ENCODE assay signal across 1 cellular context in genomic region chr9:93111001-93111370, GRCh38.
TF ChIP-seq lines count a peak whose summit lies in the region.

No MANE protein-coding gene starts in this region.

TF ChIP-seq in IMR-90, 13 proteins besides CTCF, POLR2A, EP300 and RAD21:
- no peak for TF ChIP-seq CEBPB (IDR thresholded peaks at IDR 0.05; ENCODE audit: low read depth, low read length)
- TF ChIP-seq RFX5 (IDR thresholded peaks at IDR 0.05; ENCODE audit: low read depth, low read length), result no peak
- no peak for TF ChIP-seq USF2 (IDR thresholded peaks at IDR 0.05; ENCODE audit: low read depth, low read length)
- no peak for TF ChIP-seq BHLHE40 (IDR thresholded peaks at IDR 0.05; ENCODE audit: low read depth, low read length)
- TF ChIP-seq NFE2L2 (IDR thresholded peaks at IDR 0.05; ENCODE audit: low read depth, low read length), result no peak
- no peak for TF ChIP-seq CHD1 (IDR thresholded peaks at IDR 0.05; ENCODE audit: low read depth, low read length)
- TF ChIP-seq FOS (IDR thresholded peaks at IDR 0.05; ENCODE audit: low read depth, low read length), result no peak
- no peak for TF ChIP-seq MXI1 (IDR thresholded peaks at IDR 0.05; ENCODE audit: borderline replicate concordance, low read depth, low read length)
- no peak for TF ChIP-seq RCOR1 (IDR thresholded peaks at IDR 0.05; ENCODE audit: insufficient replicate concordance, low read length)
- no peak for TF ChIP-seq MAFK (IDR thresholded peaks at IDR 0.05; ENCODE audit: low read depth, low read length)
- no peak for TF ChIP-seq MAZ (IDR thresholded peaks at IDR 0.05; ENCODE audit: borderline replicate concordance, low read depth, low read length)
- TF ChIP-seq ELK1 (IDR thresholded peaks at IDR 0.05; ENCODE audit: borderline replicate concordance, low read depth, low read length), result no peak
- TF ChIP-seq SMC3 (IDR thresholded peaks at IDR 0.05; ENCODE audit: low read depth, low read length), result no peak
TF ChIP-seq in IMR-90: peak in this region for 0.
